21 cellular contexts compared by ENCODE assay signal in the genomic region with DNA sequence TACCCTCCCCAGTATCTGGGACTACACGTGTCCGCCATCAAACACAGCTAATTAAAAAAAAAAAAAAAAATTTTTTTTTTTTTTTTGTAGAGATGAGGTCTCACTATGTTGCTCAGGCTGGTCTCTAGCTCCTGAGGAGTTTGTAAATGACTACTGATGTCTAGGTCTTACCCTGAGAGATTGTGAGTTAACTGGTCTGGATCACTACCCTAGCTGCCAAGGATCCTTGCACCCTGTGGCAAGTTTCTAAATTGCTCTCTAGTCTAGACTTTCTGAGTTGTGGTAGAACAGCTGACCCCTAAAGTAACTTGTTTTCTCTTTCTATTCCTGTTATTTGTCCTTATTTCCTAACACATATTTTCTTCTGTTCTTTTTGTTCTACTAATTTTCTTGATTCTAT. TPM values are rescaled to one million over a fixed set of nuclear protein-coding genes. Genes with fewer than 3 reads are reported as not detected.
DNase-seq lines count a peak whose midpoint lies in the region; ATAC-seq, FAIRE-seq and TF ChIP-seq lines count a peak whose summit lies in the region.
"Had no signal": no experiment of that assay in that cellular context is flagged by ENCODE, and none has a peak within 500 bp of the region (broad histone marks: within the 10 kb centered on the region; RNA-seq: fewer than 3 reads in every experiment).

No MANE protein-coding gene starts in this region.

- peak; percentile 57 for ATAC-seq in activated CD8-positive, alpha-beta memory T cell treated with anti-CD3 and anti-CD28 coated beads, Interleukin-2, amount 10 ng/mL, durations not matched to agents 7 days and 5 days
- peak; percentile 44 for ATAC-seq in GM18508 (IDR thresholded peaks at IDR 0.05; ENCODE audit: insufficient read depth, unreplicated experiment)
- peak; percentile 57 for ATAC-seq in HG02981 (IDR thresholded peaks at IDR 0.05; ENCODE audit: unreplicated experiment)
- peak; percentile 63 for ATAC-seq in GM12878
- ATAC-seq: PC-3 had no signal

- H3K27me3 Mint-ChIP-seq in activated CD8-positive, alpha-beta memory T cell treated with anti-CD3 and anti-CD28 coated beads, Interleukin-2, amount 10 ng/mL, durations not matched to agents 7 days and 5 days: no peaks in the 10 kb centered on the region

- TF ChIP-seq EP300 in GM12878 (IDR thresholded peaks at IDR 0.05; ENCODE audit: borderline replicate concordance in 1 of 2, control insufficient read depth in 1 of 2, low read depth in 2 of 2, low read length in 2 of 2) (no peak), suprapubic skin (IDR thresholded peaks at IDR 0.05) (no peak)

- H3K27ac Mint-ChIP-seq in activated CD8-positive, alpha-beta memory T cell treated with anti-CD3 and anti-CD28 coated beads, Interleukin-2, amount 10 ng/mL, durations not matched to agents 7 days and 5 days: no peak overlapping the region

- H3K9ac ChIP-seq in GM12878 (ENCODE audit: control insufficient read depth, insufficient read depth, low read length): no peak overlapping the region
- H3K9ac ChIP-seq: BLaER1 had no signal

- H3K9me3 ChIP-seq in GM12878 (replicated peaks; ENCODE audit: control insufficient read depth, insufficient read depth, low read length) (no peaks in the 10 kb centered on the region), suprapubic skin (no peaks in the 10 kb centered on the region)
- H3K9me3 ChIP-seq: BLaER1 had no signal

- H3K9me3 Mint-ChIP-seq in activated CD8-positive, alpha-beta memory T cell treated with anti-CD3 and anti-CD28 coated beads, Interleukin-2, amount 10 ng/mL, durations not matched to agents 7 days and 5 days (ENCODE audit: low read depth): no peaks in the 10 kb centered on the region

- TF ChIP-seq CTCF in GM12878 (IDR thresholded peaks at IDR 0.05 in 2 of 3, conservative IDR thresholded peaks at IDR 0.05 in 1 of 3; ENCODE audit: control insufficient read depth in 2 of 3, extremely low read depth in 1 of 3, insufficient read depth in 1 of 3, low read depth in 3 of 3, low read length in 3 of 3) (no peak), suprapubic skin (IDR thresholded peaks at IDR 0.05) (no peak)

- WGBS in GM12878 (ENCODE audit: insufficient coverage, insufficient replicate concordance, low lambda C conversion rate, missing lambda C conversion rate): 80% methylated on average over 2 of the region's 2 CpGs
- WGBS in suprapubic skin: 93% methylated on average over 2 of the region's 2 CpGs

- RAD21 ChIA-PET in GM12878 (lab: Charles Lee; ENCODE audit: unreplicated experiment): no interaction called here

- CTCF ChIA-PET in activated CD8-positive, alpha-beta memory T cell treated with anti-CD3 and anti-CD28 coated beads, Interleukin-2, amount 10 ng/mL, durations not matched to agents 7 days and 5 days (lab: Charles Lee): interaction anchor here (0.6 to 1.4 kb wide), 2 partner anchors 34 to 47 kb away, joined by 3 read pairs; no protein-coding TSS in a partner anchor
- CTCF ChIA-PET in GM12878 (lab: Yijun Ruan, JAX): no interaction called here

- H3K4me2 ChIP-seq in GM12878 (ENCODE audit: control insufficient read depth, insufficient read depth): no peak overlapping the region
- H3K4me2 ChIP-seq: BLaER1 had no signal

- H3K27ac ChIP-seq in GM12878 (ENCODE audit: control insufficient read depth, insufficient read depth) (no peak overlapping the region), suprapubic skin (no peak overlapping the region)
- H3K27ac ChIP-seq: BLaER1, RWPE1 had no signal

- no peaks in the 10 kb centered on the region for H3K27me3 ChIP-seq in GM12878 (replicated peaks in 1 of 2; ENCODE audit: control insufficient read depth in 2 of 2, insufficient read depth in 2 of 2, low read length in 1 of 2)
- H3K27me3 ChIP-seq in suprapubic skin: no peaks in the 10 kb centered on the region
- H3K27me3 ChIP-seq: BLaER1 had no signal

- DNase-seq in activated CD8-positive, alpha-beta memory T cell treated with anti-CD3 and anti-CD28 coated beads, Interleukin-2, amount 10 ng/mL, durations not matched to agents 7 days and 5 days: no peak
- no peak for DNase-seq in activated CD8-positive, alpha-beta memory T cell treated with anti-CD3 and anti-CD28 coated beads, Interleukin-2, amount 50 U/mL, for 48 hours
- DNase-seq in GM12878 (ENCODE audit: low read depth, low spot score): no peak
- no peak for DNase-seq in anterior cingulate cortex (lab: John Stamatoyannopoulos, UW)
- no peak for DNase-seq in suprapubic skin (ENCODE audit: low spot score in 2 of 2)
- no peak for DNase-seq in NCI-H2081 (lab: John Stamatoyannopoulos, UW)
- DNase-seq: GDM1, GOT3, KBM-7, NCI-H1048, NCI-H1436 treated with DMSO at 0.1 percent for 48 hours, NCI-H2029 treated with DMSO at 0.1 percent for 48 hours, NCI-H510A, NCI-H82, PC-3 had no signal

- H3K36me3 ChIP-seq in GM12878 (ENCODE audit: control insufficient read depth in 2 of 2, insufficient read depth in 2 of 2, low read length in 1 of 2) (peaks cover 3% of the 10 kb centered on the region in 2 experiments), suprapubic skin (peaks cover 7% of the 10 kb centered on the region)

- in situ Hi-C loops in GM12878 (cut with MboI): no loop called here

- no peaks in the 10 kb centered on the region for H4K20me1 ChIP-seq in GM12878 (ENCODE audit: control insufficient read depth, insufficient read depth)
- H4K20me1 ChIP-seq: BLaER1 had no signal

- intact Hi-C loops in GM12878 (cut with micrococcal nuclease; ENCODE audit: unreplicated experiment): no loop called here

- no peak for TF ChIP-seq POLR2A in GM12878 (IDR thresholded peaks at IDR 0.05; ENCODE audit: low read depth, low read length)
- TF ChIP-seq POLR2A in suprapubic skin (IDR thresholded peaks at IDR 0.05): no peak

- H3K4me1 ChIP-seq in GM12878 (ENCODE audit: control insufficient read depth, insufficient read depth, low read length): no peaks in the 10 kb centered on the region; the same call in 1 of the 2 replicates
- H3K4me1 ChIP-seq in suprapubic skin: no peaks in the 10 kb centered on the region
- H3K4me1 ChIP-seq: BLaER1 had no signal

- FAIRE-seq in GM12878 (lab: Jason Lieb, UNC): peak; percentile 31
- FAIRE-seq: A204.1, GM12892 had no signal

- peaks cover 11% of the 10 kb centered on the region for H3K4me1 Mint-ChIP-seq in activated CD8-positive, alpha-beta memory T cell treated with anti-CD3 and anti-CD28 coated beads, Interleukin-2, amount 10 ng/mL, durations not matched to agents 7 days and 5 days

- H3K4me3 Mint-ChIP-seq in activated CD8-positive, alpha-beta memory T cell treated with anti-CD3 and anti-CD28 coated beads, Interleukin-2, amount 10 ng/mL, durations not matched to agents 7 days and 5 days: no peak overlapping the region

- H2AFZ ChIP-seq in GM12878 (ENCODE audit: control insufficient read depth, low read depth, low read length): no peak overlapping the region

- peaks cover 32% of the 10 kb centered on the region for H3K36me3 Mint-ChIP-seq in activated CD8-positive, alpha-beta memory T cell treated with anti-CD3 and anti-CD28 coated beads, Interleukin-2, amount 10 ng/mL, durations not matched to agents 7 days and 5 days

- no peak for TF ChIP-seq RAD21 in GM12878 (IDR thresholded peaks at IDR 0.05; ENCODE audit: insufficient read depth, low read depth, low read length)

- SMC1A ChIA-PET in GM12878 (lab: Charles Lee; ENCODE audit: uncharacterized antibody, unreplicated experiment): interaction anchor here (0.9 kb wide), 1 partner anchor 47 kb away, joined by 3 read pairs; a partner anchor contains a TSS

- H3K79me2 ChIP-seq in GM12878 (ENCODE audit: control insufficient read depth, insufficient read depth, low read length): no peaks in the 10 kb centered on the region

- BruUV-seq in GM12878 (replicated peaks; lab: Mats Ljungman, UMichigan): no TSS peak

- no peak overlapping the region for H3K4me3 ChIP-seq in GM12878
- H3K4me3 ChIP-seq in suprapubic skin: no peak overlapping the region
- H3K4me3 ChIP-seq: BLaER1 had no signal

- POLR2A ChIA-PET in GM12878 (lab: Charles Lee): interaction anchor here (0.6 kb wide), 2 partner anchors 104 to 1290 kb away, joined by 4 to 5 read pairs; no protein-coding TSS in a partner anchor

RNA-seq across cellular contexts. Expression of a gene that starts 44.5 kb away (rescaled TPM):
- 10 to 100 TPM; 47.9 to 62.6 TPM for total RNA-seq in activated CD8-positive, alpha-beta memory T cell treated with anti-CD3 and anti-CD28 coated beads, Interleukin-2, amount 10 ng/mL, durations not matched to agents 7 days and 5 days
- 59.0 and 63.9 TPM in 2 replicates for total RNA-seq in GM12878 (2013; cell fraction: nucleolus; rRNA removed)
- total RNA-seq in GM12878 (2014; rRNA removed) (18.8 and 23.2 TPM in 2 replicates), GM12878 (2014; rRNA removed; fragmentation: Illumina TruSeq; extraction: Trizol) (17.2 and 19.5 TPM in 2 replicates), GM12878 (2021) (16.1 and 18.5 TPM in 2 replicates), suprapubic skin (10 to 100 TPM in 1 of 4 donors, 1 to 10 TPM in 3; 4.7 to 18.5 (median 6.8) TPM)
- polyA plus RNA-seq in GM12878 (2011; ENCODE audit: low read depth): 7.7 TPM
- polyA plus RNA-seq in GM12878 (2011; rRNA removed) (33.6 and 45.3 TPM in 2 replicates), GM12878 (2014; fragmentation: Illumina TruSeq; extraction: Trizol) (14.4 and 16.5 TPM in 2 replicates), GM12878 (2014; fragmentation: Nextera tagmentation; extraction: Ambion mirVana) (10 to 100 TPM in 1 of 2 experiments, 1 to 10 TPM in 1; 4.9 to 11.9 TPM), GM12878 (2014; rRNA removed) (17.9 and 19.6 TPM in 2 replicates), GM12878 (2016; fragmentation: Nextera tagmentation; extraction: Ambion mirVana) (10 to 100 TPM; 43.0 to 49.8 TPM)
- 13.6 and 13.9 TPM in 2 replicates for polyA plus RNA-seq in GM12878 (2011; cell fraction: cytosol; rRNA removed)
- 46.2 and 59.6 TPM in 2 replicates for polyA plus RNA-seq in GM12878 (2011; cell fraction: nucleus; rRNA removed)
- polyA plus RNA-seq in GM12878 (2012): 11.9 and 14.2 TPM in 2 replicates
- polyA minus RNA-seq in GM12878 (2011; rRNA and poly(A)+ RNA removed): 21.6 and 30.1 TPM in 2 replicates
- 8.8 and 12.4 TPM in 2 replicates for polyA minus RNA-seq in GM12878 (2011; cell fraction: cytosol; rRNA and poly(A)+ RNA removed)
- polyA minus RNA-seq in GM12878 (2011; cell fraction: nucleus; rRNA and poly(A)+ RNA removed): 21.3 and 34.9 TPM in 2 replicates

RNA-seq across cellular contexts. Expression of a gene that starts 48.0 kb away (rescaled TPM):
- 100 to 1,000 TPM; 110 to 114 TPM for total RNA-seq in activated CD8-positive, alpha-beta memory T cell treated with anti-CD3 and anti-CD28 coated beads, Interleukin-2, amount 10 ng/mL, durations not matched to agents 7 days and 5 days
- 12.8 and 13.2 TPM in 2 replicates for total RNA-seq in GM12878 (2013; cell fraction: nucleolus; rRNA removed)
- total RNA-seq in GM12878 (2014; rRNA removed) (52.6 and 75.0 TPM in 2 replicates), GM12878 (2014; rRNA removed; fragmentation: Illumina TruSeq; extraction: Trizol) (244 and 254 TPM in 2 replicates), GM12878 (2021) (143 and 146 TPM in 2 replicates), suprapubic skin (1 to 10 TPM; 5.3 to 7.7 (median 6.5) TPM)
- 67.6 TPM for polyA plus RNA-seq in GM12878 (2011; ENCODE audit: low read depth)
- polyA plus RNA-seq in GM12878 (2011; rRNA removed) (193 and 309 TPM in 2 replicates), GM12878 (2014; fragmentation: Illumina TruSeq; extraction: Trizol) (201 and 258 TPM in 2 replicates), GM12878 (2014; fragmentation: Nextera tagmentation; extraction: Ambion mirVana) (100 to 1,000 TPM; 842 to 866 TPM), GM12878 (2014; rRNA removed) (110 and 120 TPM in 2 replicates), GM12878 (2016; fragmentation: Nextera tagmentation; extraction: Ambion mirVana) (100 to 1,000 TPM; 569 to 614 TPM)
- 28.5 and 46.8 TPM in 2 replicates for polyA plus RNA-seq in GM12878 (2011; cell fraction: cytosol; rRNA removed)
- polyA plus RNA-seq in GM12878 (2011; cell fraction: nucleus; rRNA removed): 8.9 and 19.6 TPM in 2 replicates
- polyA plus RNA-seq in GM12878 (2012): 69.7 and 81.5 TPM in 2 replicates
- 10.8 and 15.3 TPM in 2 replicates for polyA minus RNA-seq in GM12878 (2011; rRNA and poly(A)+ RNA removed)
- polyA minus RNA-seq in GM12878 (2011; cell fraction: cytosol; rRNA and poly(A)+ RNA removed): 21.1 and 26.8 TPM in 2 replicates
- polyA minus RNA-seq in GM12878 (2011; cell fraction: nucleus; rRNA and poly(A)+ RNA removed): 5.7 and 12.4 TPM in 2 replicates

RNA-seq across cellular contexts. Expression of a gene that starts 59.6 kb away (rescaled TPM):
- total RNA-seq in activated CD8-positive, alpha-beta memory T cell treated with anti-CD3 and anti-CD28 coated beads, Interleukin-2, amount 10 ng/mL, durations not matched to agents 7 days and 5 days: 10 to 100 TPM; 19.2 to 21.1 TPM
- total RNA-seq in GM12878 (2013; cell fraction: nucleolus; rRNA removed): 46.5 and 47.4 TPM in 2 replicates
- total RNA-seq in GM12878 (2014; rRNA removed): 14.7 and 17.1 TPM in 2 replicates
- 22.2 and 22.4 TPM in 2 replicates for total RNA-seq in GM12878 (2014; rRNA removed; fragmentation: Illumina TruSeq; extraction: Trizol)
- 11.6 and 13.3 TPM in 2 replicates for total RNA-seq in GM12878 (2021)
- 6.1 TPM for polyA plus RNA-seq in GM12878 (2011; ENCODE audit: low read depth)
- 15.7 and 29.3 TPM in 2 replicates for polyA plus RNA-seq in GM12878 (2011; rRNA removed)
- 4.2 and 4.9 TPM in 2 replicates for polyA plus RNA-seq in GM12878 (2011; cell fraction: cytosol; rRNA removed)
- polyA plus RNA-seq in GM12878 (2011; cell fraction: nucleus; rRNA removed): 13.1 and 15.4 TPM in 2 replicates
- 11.6 and 15.1 TPM in 2 replicates for polyA plus RNA-seq in GM12878 (2012)
- 16.2 and 20.6 TPM in 2 replicates for polyA plus RNA-seq in GM12878 (2014; fragmentation: Illumina TruSeq; extraction: Trizol)
- 10 to 100 TPM in 1 of 2 experiments, 1 to 10 TPM in 1; 9.6 to 11.2 TPM for polyA plus RNA-seq in GM12878 (2014; fragmentation: Nextera tagmentation; extraction: Ambion mirVana)
- polyA plus RNA-seq in GM12878 (2014; rRNA removed): 10.1 and 11.5 TPM in 2 replicates
- 10 to 100 TPM in 1 of 2 experiments, 1 to 10 TPM in 1; 8.6 to 10.0 TPM for polyA plus RNA-seq in GM12878 (2016; fragmentation: Nextera tagmentation; extraction: Ambion mirVana)
- polyA minus RNA-seq in GM12878 (2011; rRNA and poly(A)+ RNA removed): 8.3 and 10.5 TPM in 2 replicates
- polyA minus RNA-seq in GM12878 (2011; cell fraction: cytosol; rRNA and poly(A)+ RNA removed): 5.5 and 6.2 TPM in 2 replicates
- 8.6 and 11.2 TPM in 2 replicates for polyA minus RNA-seq in GM12878 (2011; cell fraction: nucleus; rRNA and poly(A)+ RNA removed)
- 10 to 100 TPM; 15.9 to 23.5 (median 17.3) TPM for total RNA-seq in suprapubic skin
